ENCODE assay signal across 13 cellular contexts in genomic region chr2:177419274-177419673, GRCh38. TPM values are rescaled to one million over a fixed set of nuclear protein-coding genes. Genes with fewer than 3 reads are reported as not detected.
DNase-seq lines count a peak whose midpoint lies in the region; TF ChIP-seq lines count a peak whose summit lies in the region.
"Had no signal": no experiment of that assay in that cellular context is flagged by ENCODE, and none has a peak within 500 bp of the region (broad histone marks: within the 10 kb centered on the region; RNA-seq: fewer than 3 reads in every experiment).

No MANE protein-coding gene starts in this region.

- H3K9me2 ChIP-seq in Loucy (replicated peaks; ENCODE audit: low read depth, low read length): no peaks in the 10 kb centered on the region

- peaks cover 29% of the 10 kb centered on the region for H3K36me3 ChIP-seq in Loucy (ENCODE audit: insufficient read depth, low read length)
- H3K36me3 ChIP-seq: right atrium auricular region had no signal

- H3K27me3 ChIP-seq in Loucy (ENCODE audit: insufficient read depth, low read length, poor library complexity, severe bottlenecking): no peaks in the 10 kb centered on the region
- H3K27me3 ChIP-seq: right atrium auricular region had no signal

- in situ Hi-C loops in astrocyte of the spinal cord (cut with HindIII; ENCODE audit: low sequenced_read_pairs): no loop called here

- H3K9ac ChIP-seq in Loucy (ENCODE audit: low read depth, low read length, poor library complexity, severe bottlenecking): peak overlapping the region; percentile 29

- H3K4me1 ChIP-seq in Loucy (ENCODE audit: insufficient read depth, low read length, poor library complexity, severe bottlenecking): peaks cover 17% of the 10 kb centered on the region

- no peak overlapping the region for H3K4me3 Mint-ChIP-seq in mesothelial cell of epicardium
- H3K4me3 Mint-ChIP-seq: brain, H9 had no signal

- no peak overlapping the region for H2AFZ ChIP-seq in Loucy (ENCODE audit: low read length)

- no peak overlapping the region for H3K4me2 ChIP-seq in Loucy (ENCODE audit: low read depth, low read length, poor library complexity, severe bottlenecking)

- H3K36me3 Mint-ChIP-seq in mesothelial cell of epicardium: peaks cover 9% of the 10 kb centered on the region

- peaks cover 3% of the 10 kb centered on the region for H3K9me3 Mint-ChIP-seq in mesothelial cell of epicardium
- H3K9me3 Mint-ChIP-seq: H9 had no signal

- peaks cover 89% of the 10 kb centered on the region for H3K79me2 ChIP-seq in Loucy (ENCODE audit: insufficient read depth, low read length)

- peaks cover 38% of the 10 kb centered on the region for H3K4me1 Mint-ChIP-seq in mesothelial cell of epicardium
- H3K4me1 Mint-ChIP-seq: H9 had no signal

- no peak overlapping the region for H3K4me3 ChIP-seq in Loucy (ENCODE audit: low read length, poor library complexity, severe bottlenecking)
- no peak overlapping the region for H3K4me3 ChIP-seq in astrocyte of the spinal cord (ENCODE audit: low read depth, low read length)
- H3K4me3 ChIP-seq: right atrium auricular region had no signal

- DNase-seq in ELR (ENCODE audit: low read depth) (peak; percentile 27), astrocyte of the spinal cord (ENCODE audit: low read depth, low spot score) (peak; percentile 63), mesothelial cell of epicardium (ENCODE audit: low spot score in 2 of 2, unreplicated experiment in 2 of 2) (no peak), GM20000 (ENCODE audit: low spot score) (no peak), retina (no peak), glomerular visceral epithelial cell (ENCODE audit: extremely low spot score) (no peak)
- DNase-seq: activated CD4-positive, alpha-beta T cell treated with anti-CD3 and anti-CD28 coated beads, Interleukin-2, amount 50 U/mL, for 1 hour; GDM1; H9; NCI-H1417 treated with DMSO at 0.1 percent for 48 hours had no signal

- TF ChIP-seq CTCF in Loucy (conservative IDR thresholded peaks at IDR 0.05; ENCODE audit: low read length) (no peak), astrocyte of the spinal cord (IDR thresholded peaks at IDR 0.05; ENCODE audit: low read depth, low read length) (no peak), mesothelial cell of epicardium (IDR thresholded peaks at IDR 0.05; ENCODE audit: unreplicated experiment) (no peak), GM20000 (IDR thresholded peaks at IDR 0.05; ENCODE audit: extremely low read depth, missing control alignments) (no peak)

- no peaks in the 10 kb centered on the region for H3K9me3 ChIP-seq in Loucy (ENCODE audit: insufficient read depth, low read depth, low read length)
- H3K9me3 ChIP-seq: right atrium auricular region had no signal

- peak overlapping the region; percentile 86 for H3K27ac Mint-ChIP-seq in mesothelial cell of epicardium

- no peaks in the 10 kb centered on the region for H3F3A ChIP-seq in Loucy (ENCODE audit: low read depth)

- H3K27me3 Mint-ChIP-seq in mesothelial cell of epicardium (ENCODE audit: low read depth): no peaks in the 10 kb centered on the region

- H4K20me1 ChIP-seq in Loucy (ENCODE audit: insufficient read depth, low read length, poor library complexity, severe bottlenecking): peaks cover 20% of the 10 kb centered on the region

RNA-seq across cellular contexts. Expression of gene AGPS, which starts 26.7 kb away (rescaled TPM):
- total RNA-seq in mesothelial cell of epicardium: 43.9 to 47.9 TPM (median 47.3 TPM) in 3 replicates

Comparison
In these comparisons a context has a peak if more than half of its experiments do, and no peak if none do; other contexts are left out.
1. DNase-seq: peak in ELR (single experiment) and astrocyte of the spinal cord (single experiment); none in mesothelial cell of epicardium (0 of 2), GM20000 (single experiment), retina (single experiment) and glomerular visceral epithelial cell (single experiment).